ENCODE assay signal across 8 cellular contexts in the genomic region with DNA sequence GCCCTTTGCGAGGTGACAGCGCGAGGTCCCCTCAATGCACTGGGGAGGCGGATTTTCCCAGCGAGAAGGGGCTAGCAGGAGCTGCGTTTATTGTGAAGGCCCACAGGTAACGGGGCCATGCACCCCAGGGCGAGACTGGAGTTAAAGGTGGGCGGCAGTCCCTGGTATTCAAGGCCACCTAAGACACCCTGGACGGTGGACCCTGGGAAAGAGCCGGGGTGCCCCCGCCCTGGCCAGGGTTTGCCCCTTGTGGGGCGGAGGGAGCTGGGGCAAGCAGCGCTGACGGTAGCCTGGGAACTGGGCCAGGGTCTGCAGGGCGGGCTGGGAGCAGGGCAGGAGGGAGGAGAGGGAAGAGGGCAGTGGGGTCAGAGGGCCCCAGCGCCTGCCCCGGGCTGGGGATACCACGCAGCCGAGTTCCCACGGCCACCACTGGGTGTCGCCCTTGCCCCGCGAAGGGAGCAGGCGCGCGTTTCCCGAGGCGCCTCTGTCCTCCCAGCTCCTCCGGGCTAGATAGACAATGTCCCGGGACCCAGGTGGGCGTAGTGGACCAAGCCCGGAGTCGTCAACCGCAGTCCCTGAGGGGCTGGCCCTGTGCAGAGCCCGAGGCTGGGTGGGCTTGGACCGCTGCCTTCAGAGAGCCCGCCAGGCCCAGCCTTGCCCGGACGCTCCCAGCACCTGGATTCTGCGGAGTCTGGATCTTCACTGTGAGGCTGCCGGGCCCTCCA.
DNase-seq lines count a peak whose midpoint lies in the region; ATAC-seq and TF ChIP-seq lines count a peak whose summit lies in the region.

No MANE protein-coding gene starts in this region.

- ATAC-seq in GM21360 (IDR thresholded peaks at IDR 0.05; ENCODE audit: unreplicated experiment): peak; percentile 73

- peak; percentile 60 for DNase-seq in COLO829 (ENCODE audit: low spot score)
- DNase-seq in HPDE6-E6E7 (ENCODE audit: extremely low spot score): peak; percentile 54
- peak; percentile 59 for DNase-seq in T-helper 9 cell
- peak; percentile 24 for DNase-seq in astrocyte of the spinal cord (ENCODE audit: low read depth, low spot score)
- DNase-seq in iPS-NIHi7 (ENCODE audit: extremely low spot score): peak; percentile 97
- peak; percentile 82 for DNase-seq in stimulated activated CD4-positive, alpha-beta T cell treated with anti-CD3 and anti-CD28 coated beads, Interleukin-15, amount 100 ng/mL, for 24 hours
- no peak for DNase-seq in dedifferentiated amniotic fluid mesenchymal stem cell (ENCODE audit: extremely low spot score)

- in situ Hi-C loops in astrocyte of the spinal cord (cut with HindIII; ENCODE audit: low sequenced_read_pairs): no loop called here

- TF ChIP-seq CTCF in astrocyte of the spinal cord (IDR thresholded peaks at IDR 0.05; ENCODE audit: low read depth, low read length): peak; percentile 93

- H3K4me3 ChIP-seq in astrocyte of the spinal cord (ENCODE audit: low read depth, low read length): no peak overlapping the region
